Comparison of ENCODE assay signal across 1 cellular context in genomic region chr2:178414266-178415247, GRCh38.
TF ChIP-seq lines count a peak whose summit lies in the region.

No MANE protein-coding gene starts in this region.

TF ChIP-seq in GM12878, 131 proteins besides CTCF, POLR2A, EP300 and RAD21 (continued from another document and continues in another):
- TF ChIP-seq IRF5 (IDR thresholded peaks at IDR 0.05; ENCODE audit: borderline replicate concordance) (no peak), SMC3 (IDR thresholded peaks at IDR 0.05; ENCODE audit: borderline replicate concordance, low read length) (peak; percentile 83), ESRRA (IDR thresholded peaks at IDR 0.05; ENCODE audit: low read length) (peak; percentile 60; the same call in 1 of the 2 replicates), ZSCAN29 (IDR thresholded peaks at IDR 0.05) (no peak), MXI1 (IDR thresholded peaks at IDR 0.05; ENCODE audit: low read depth, low read length) (peak; percentile 66; the same call in 1 of the 2 replicates), HDAC2 (IDR thresholded peaks at IDR 0.05) (no peak), NR2C2 (IDR thresholded peaks at IDR 0.05; ENCODE audit: borderline replicate concordance, control insufficient read depth, insufficient read length, low read depth) (no peak), ZNF207 (IDR thresholded peaks at IDR 0.05; ENCODE audit: borderline replicate concordance) (0 out of 2 replicates have a peak, but pooled peaks have one; percentile 54), KLF5 (IDR thresholded peaks at IDR 0.05; ENCODE audit: partially characterized antibody) (peak; percentile 35), GABPA (IDR thresholded peaks at IDR 0.05; ENCODE audit: low read depth) (no peak), ATF2 (IDR thresholded peaks at IDR 0.05; ENCODE audit: low read length) (peak; percentile 15; the same call in 1 of the 2 replicates), E2F8 (IDR thresholded peaks at IDR 0.05; ENCODE audit: low read depth, partially characterized antibody) (peak; percentile 26), IRF4 (IDR thresholded peaks at IDR 0.05; ENCODE audit: low read depth, low read length) (peak; percentile 67; the same call in 1 of the 2 replicates), STAT3 (IDR thresholded peaks at IDR 0.05; ENCODE audit: low read depth, low read length) (no peak), CREM (IDR thresholded peaks at IDR 0.05; ENCODE audit: low read depth) (peak; percentile 80), CREB1 (IDR thresholded peaks at IDR 0.05; ENCODE audit: low read depth) (peak; percentile 68), ZZZ3 (IDR thresholded peaks at IDR 0.05; ENCODE audit: control insufficient read depth, insufficient read length, low read depth) (no peak), POLR2AphosphoS2 (IDR thresholded peaks at IDR 0.05; ENCODE audit: low read depth, low read length) (peak; percentile 52), HDGF (IDR thresholded peaks at IDR 0.05) (peak; percentile 38; the same call in 1 of the 2 replicates), CEBPZ (IDR thresholded peaks at IDR 0.05; ENCODE audit: low read depth, low read length) (no peak), FOS (IDR thresholded peaks at IDR 0.05; ENCODE audit: borderline replicate concordance, extremely low read depth, insufficient read length) (no peak), HCFC1 (IDR thresholded peaks at IDR 0.05; ENCODE audit: low read length) (no peak), RUNX3 (IDR thresholded peaks at IDR 0.05; ENCODE audit: low read length) (peak; percentile 99), USF2 (IDR thresholded peaks at IDR 0.05; ENCODE audit: borderline replicate concordance, low read depth, low read length) (no peak; the same call in 1 of the 2 replicates), YY1 (IDR thresholded peaks at IDR 0.05; ENCODE audit: low read depth, low read length) (peak; percentile 91), EGR1 (IDR thresholded peaks at IDR 0.05; ENCODE audit: borderline replicate concordance in 1 of 2, low read depth in 2 of 2, low read length in 2 of 2) (no peak)
- TF ChIP-seq, protein P1, sequence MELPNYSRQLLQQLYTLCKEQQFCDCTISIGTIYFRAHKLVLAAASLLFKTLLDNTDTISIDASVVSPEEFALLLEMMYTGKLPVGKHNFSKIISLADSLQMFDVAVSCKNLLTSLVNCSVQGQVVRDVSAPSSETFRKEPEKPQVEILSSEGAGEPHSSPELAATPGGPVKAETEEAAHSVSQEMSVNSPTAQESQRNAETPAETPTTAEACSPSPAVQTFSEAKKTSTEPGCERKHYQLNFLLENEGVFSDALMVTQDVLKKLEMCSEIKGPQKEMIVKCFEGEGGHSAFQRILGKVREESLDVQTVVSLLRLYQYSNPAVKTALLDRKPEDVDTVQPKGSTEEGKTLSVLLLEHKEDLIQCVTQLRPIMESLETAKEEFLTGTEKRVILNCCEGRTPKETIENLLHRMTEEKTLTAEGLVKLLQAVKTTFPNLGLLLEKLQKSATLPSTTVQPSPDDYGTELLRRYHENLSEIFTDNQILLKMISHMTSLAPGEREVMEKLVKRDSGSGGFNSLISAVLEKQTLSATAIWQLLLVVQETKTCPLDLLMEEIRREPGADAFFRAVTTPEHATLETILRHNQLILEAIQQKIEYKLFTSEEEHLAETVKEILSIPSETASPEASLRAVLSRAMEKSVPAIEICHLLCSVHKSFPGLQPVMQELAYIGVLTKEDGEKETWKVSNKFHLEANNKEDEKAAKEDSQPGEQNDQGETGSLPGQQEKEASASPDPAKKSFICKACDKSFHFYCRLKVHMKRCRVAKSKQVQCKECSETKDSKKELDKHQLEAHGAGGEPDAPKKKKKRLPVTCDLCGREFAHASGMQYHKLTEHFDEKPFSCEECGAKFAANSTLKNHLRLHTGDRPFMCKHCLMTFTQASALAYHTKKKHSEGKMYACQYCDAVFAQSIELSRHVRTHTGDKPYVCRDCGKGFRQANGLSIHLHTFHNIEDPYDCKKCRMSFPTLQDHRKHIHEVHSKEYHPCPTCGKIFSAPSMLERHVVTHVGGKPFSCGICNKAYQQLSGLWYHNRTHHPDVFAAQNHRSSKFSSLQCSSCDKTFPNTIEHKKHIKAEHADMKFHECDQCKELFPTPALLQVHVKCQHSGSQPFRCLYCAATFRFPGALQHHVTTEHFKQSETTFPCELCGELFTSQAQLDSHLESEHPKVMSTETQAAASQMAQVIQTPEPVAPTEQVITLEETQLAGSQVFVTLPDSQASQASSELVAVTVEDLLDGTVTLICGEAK (IDR thresholded peaks at IDR 0.05; ENCODE audit: borderline replicate concordance): peak; percentile 14; the same call in 1 of the 2 replicates
- TF ChIP-seq, protein P2, sequence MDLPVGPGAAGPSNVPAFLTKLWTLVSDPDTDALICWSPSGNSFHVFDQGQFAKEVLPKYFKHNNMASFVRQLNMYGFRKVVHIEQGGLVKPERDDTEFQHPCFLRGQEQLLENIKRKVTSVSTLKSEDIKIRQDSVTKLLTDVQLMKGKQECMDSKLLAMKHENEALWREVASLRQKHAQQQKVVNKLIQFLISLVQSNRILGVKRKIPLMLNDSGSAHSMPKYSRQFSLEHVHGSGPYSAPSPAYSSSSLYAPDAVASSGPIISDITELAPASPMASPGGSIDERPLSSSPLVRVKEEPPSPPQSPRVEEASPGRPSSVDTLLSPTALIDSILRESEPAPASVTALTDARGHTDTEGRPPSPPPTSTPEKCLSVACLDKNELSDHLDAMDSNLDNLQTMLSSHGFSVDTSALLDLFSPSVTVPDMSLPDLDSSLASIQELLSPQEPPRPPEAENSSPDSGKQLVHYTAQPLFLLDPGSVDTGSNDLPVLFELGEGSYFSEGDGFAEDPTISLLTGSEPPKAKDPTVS (IDR thresholded peaks at IDR 0.05; ENCODE audit: low read depth, low read length): 0 out of 2 replicates have a peak, but pooled peaks have one; percentile 38
- TF ChIP-seq, protein P3, sequence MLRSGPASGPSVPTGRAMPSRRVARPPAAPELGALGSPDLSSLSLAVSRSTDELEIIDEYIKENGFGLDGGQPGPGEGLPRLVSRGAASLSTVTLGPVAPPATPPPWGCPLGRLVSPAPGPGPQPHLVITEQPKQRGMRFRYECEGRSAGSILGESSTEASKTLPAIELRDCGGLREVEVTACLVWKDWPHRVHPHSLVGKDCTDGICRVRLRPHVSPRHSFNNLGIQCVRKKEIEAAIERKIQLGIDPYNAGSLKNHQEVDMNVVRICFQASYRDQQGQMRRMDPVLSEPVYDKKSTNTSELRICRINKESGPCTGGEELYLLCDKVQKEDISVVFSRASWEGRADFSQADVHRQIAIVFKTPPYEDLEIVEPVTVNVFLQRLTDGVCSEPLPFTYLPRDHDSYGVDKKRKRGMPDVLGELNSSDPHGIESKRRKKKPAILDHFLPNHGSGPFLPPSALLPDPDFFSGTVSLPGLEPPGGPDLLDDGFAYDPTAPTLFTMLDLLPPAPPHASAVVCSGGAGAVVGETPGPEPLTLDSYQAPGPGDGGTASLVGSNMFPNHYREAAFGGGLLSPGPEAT (IDR thresholded peaks at IDR 0.05; ENCODE audit: low read depth): peak; percentile 68
- TF ChIP-seq, protein P4, sequence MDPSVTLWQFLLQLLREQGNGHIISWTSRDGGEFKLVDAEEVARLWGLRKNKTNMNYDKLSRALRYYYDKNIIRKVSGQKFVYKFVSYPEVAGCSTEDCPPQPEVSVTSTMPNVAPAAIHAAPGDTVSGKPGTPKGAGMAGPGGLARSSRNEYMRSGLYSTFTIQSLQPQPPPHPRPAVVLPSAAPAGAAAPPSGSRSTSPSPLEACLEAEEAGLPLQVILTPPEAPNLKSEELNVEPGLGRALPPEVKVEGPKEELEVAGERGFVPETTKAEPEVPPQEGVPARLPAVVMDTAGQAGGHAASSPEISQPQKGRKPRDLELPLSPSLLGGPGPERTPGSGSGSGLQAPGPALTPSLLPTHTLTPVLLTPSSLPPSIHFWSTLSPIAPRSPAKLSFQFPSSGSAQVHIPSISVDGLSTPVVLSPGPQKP (IDR thresholded peaks at IDR 0.05; ENCODE audit: low read depth, low read length): peak; percentile 55; the same call in 1 of the 2 replicates
- TF ChIP-seq, protein P5, sequence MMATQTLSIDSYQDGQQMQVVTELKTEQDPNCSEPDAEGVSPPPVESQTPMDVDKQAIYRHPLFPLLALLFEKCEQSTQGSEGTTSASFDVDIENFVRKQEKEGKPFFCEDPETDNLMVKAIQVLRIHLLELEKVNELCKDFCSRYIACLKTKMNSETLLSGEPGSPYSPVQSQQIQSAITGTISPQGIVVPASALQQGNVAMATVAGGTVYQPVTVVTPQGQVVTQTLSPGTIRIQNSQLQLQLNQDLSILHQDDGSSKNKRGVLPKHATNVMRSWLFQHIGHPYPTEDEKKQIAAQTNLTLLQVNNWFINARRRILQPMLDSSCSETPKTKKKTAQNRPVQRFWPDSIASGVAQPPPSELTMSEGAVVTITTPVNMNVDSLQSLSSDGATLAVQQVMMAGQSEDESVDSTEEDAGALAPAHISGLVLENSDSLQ (IDR thresholded peaks at IDR 0.05): no peak
- TF ChIP-seq, protein P6, sequence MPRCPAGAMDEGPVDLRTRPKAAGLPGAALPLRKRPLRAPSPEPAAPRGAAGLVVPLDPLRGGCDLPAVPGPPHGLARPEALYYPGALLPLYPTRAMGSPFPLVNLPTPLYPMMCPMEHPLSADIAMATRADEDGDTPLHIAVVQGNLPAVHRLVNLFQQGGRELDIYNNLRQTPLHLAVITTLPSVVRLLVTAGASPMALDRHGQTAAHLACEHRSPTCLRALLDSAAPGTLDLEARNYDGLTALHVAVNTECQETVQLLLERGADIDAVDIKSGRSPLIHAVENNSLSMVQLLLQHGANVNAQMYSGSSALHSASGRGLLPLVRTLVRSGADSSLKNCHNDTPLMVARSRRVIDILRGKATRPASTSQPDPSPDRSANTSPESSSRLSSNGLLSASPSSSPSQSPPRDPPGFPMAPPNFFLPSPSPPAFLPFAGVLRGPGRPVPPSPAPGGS (IDR thresholded peaks at IDR 0.05; ENCODE audit: borderline replicate concordance, insufficient read depth, low read depth, low read length, poor library complexity, severe bottlenecking): no peak
- TF ChIP-seq, protein P7, sequence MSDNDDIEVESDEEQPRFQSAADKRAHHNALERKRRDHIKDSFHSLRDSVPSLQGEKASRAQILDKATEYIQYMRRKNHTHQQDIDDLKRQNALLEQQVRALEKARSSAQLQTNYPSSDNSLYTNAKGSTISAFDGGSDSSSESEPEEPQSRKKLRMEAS (IDR thresholded peaks at IDR 0.05; ENCODE audit: low read depth, low read length): peak; percentile 85
